ENCODE assay signal across 23 cellular contexts in the genomic region with DNA sequence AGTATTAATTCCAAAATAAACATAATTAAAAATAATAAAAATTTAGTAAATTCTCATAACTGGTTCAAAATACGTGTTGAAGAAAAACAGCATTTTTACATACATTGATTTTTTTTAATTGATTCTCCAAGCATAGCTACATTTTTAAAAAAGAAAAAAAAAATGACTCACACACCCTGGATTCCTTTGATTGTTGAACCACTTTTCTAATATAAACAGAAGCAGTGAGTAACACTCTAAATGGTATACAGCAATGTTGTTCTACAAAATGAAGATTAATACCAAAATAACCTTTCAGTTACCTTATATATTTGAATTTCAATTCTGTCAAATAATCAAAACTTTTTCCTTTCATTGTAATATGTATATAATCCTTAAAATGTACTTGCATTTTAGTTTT.
DNase-seq lines count a peak whose midpoint lies in the region; ATAC-seq, FAIRE-seq and TF ChIP-seq lines count a peak whose summit lies in the region.
"Had no signal": no experiment of that assay in that cellular context is flagged by ENCODE, and none has a peak within 500 bp of the region (broad histone marks: within the 10 kb centered on the region; RNA-seq: fewer than 3 reads in every experiment).

No MANE protein-coding gene starts in this region.

- peak; percentile 8 for DNase-seq in DMS53 treated with DMSO at 0.1 percent for 48 hours (lab: John Stamatoyannopoulos, UW; ENCODE audit: unreplicated experiment)
- peak; percentile 20 for DNase-seq in NCI-H226
- peak; percentile 25 for DNase-seq in kidney tubule cell (ENCODE audit: low spot score)
- DNase-seq in NK-92 (lab: John Stamatoyannopoulos, UW; ENCODE audit: unreplicated experiment): no peak
- no peak for DNase-seq in NCI-H146 treated with DMSO at 0.1 percent for 48 hours (lab: John Stamatoyannopoulos, UW; ENCODE audit: unreplicated experiment)
- no peak for DNase-seq in psoas muscle
- no peak for DNase-seq in colonic mucosa
- DNase-seq: activated CD4-positive, alpha-beta T cell treated with anti-CD3 and anti-CD28 coated beads for 1 hour; activated CD8-positive, alpha-beta memory T cell treated with anti-CD3 and anti-CD28 coated beads, Interleukin-2, amount 10 ng/mL, durations not matched to agents 7 days and 5 days; activated effector memory CD4-positive, alpha-beta T cell treated with Interleukin-2 at 50 U/mL for 16 hours; amniotic stem cell; DMS79 treated with DMSO at 0.1 percent for 48 hours; immature natural killer cell; NCI-H2107; NCI-H524 treated with DMSO at 0.1 percent for 48 hours; nephron progenitor cell; spleen; T-helper 9 cell; testis had no signal

- H3K27me3 ChIP-seq in psoas muscle (ENCODE audit: insufficient read depth in 3 of 3, low read length in 2 of 3) (no peaks in the 10 kb centered on the region), colonic mucosa (no peaks in the 10 kb centered on the region)
- H3K27me3 ChIP-seq: spleen, testis had no signal

- H3K27ac ChIP-seq in psoas muscle (no peak overlapping the region), colonic mucosa (no peak overlapping the region)
- H3K27ac ChIP-seq: epithelial cell of prostate, prostate gland, spleen, testis had no signal

- intact Hi-C loops in psoas muscle (cut with DNase I): no loop called here
- intact Hi-C loops in colonic mucosa (cut with DNase I): no loop called here

- H3K9ac ChIP-seq in colonic mucosa (ENCODE audit: low read depth in 2 of 2, low read length in 2 of 2): no peak overlapping the region

- peak; percentile 84 for FAIRE-seq in colon (lab: Jason Lieb, UNC)
- FAIRE-seq: GM19239 had no signal

- H3K9me3 ChIP-seq in psoas muscle (no peaks in the 10 kb centered on the region), colonic mucosa (no peaks in the 10 kb centered on the region)
- H3K9me3 ChIP-seq: prostate gland, spleen, testis had no signal

- TF ChIP-seq CTCF in psoas muscle (IDR thresholded peaks at IDR 0.05): no peak
- no peak for TF ChIP-seq CTCF in colonic mucosa (IDR thresholded peaks at IDR 0.05)

- H3K4me1 ChIP-seq in psoas muscle (no peaks in the 10 kb centered on the region), colonic mucosa (no peaks in the 10 kb centered on the region)
- H3K4me1 ChIP-seq: prostate gland, spleen, testis had no signal

- no peak for ATAC-seq in psoas muscle
- ATAC-seq: activated CD8-positive, alpha-beta memory T cell treated with anti-CD3 and anti-CD28 coated beads, Interleukin-2, amount 10 ng/mL, durations not matched to agents 7 days and 5 days had no signal

- no peak overlapping the region for H3K4me3 ChIP-seq in psoas muscle
- H3K4me3 ChIP-seq in colonic mucosa: no peak overlapping the region
- H3K4me3 ChIP-seq: prostate gland, spleen, testis had no signal

- H3K36me3 ChIP-seq in psoas muscle (ENCODE audit: insufficient read depth in 1 of 2, low read depth in 1 of 2) (no peaks in the 10 kb centered on the region), colonic mucosa (no peaks in the 10 kb centered on the region)
- H3K36me3 ChIP-seq: prostate gland, spleen had no signal

- 90 to 96% (median 94%) methylated on average over 1 of the region's 1 CpG for WGBS in psoas muscle, 3 donors

Comparison
In these comparisons a context has a peak if more than half of its experiments do, and no peak if none do; other contexts are left out.
1. DNase-seq: peak in DMS53 treated with DMSO at 0.1 percent for 48 hours (single experiment), NCI-H226 (single experiment) and kidney tubule cell (single experiment); none in NK-92 (single experiment), NCI-H146 treated with DMSO at 0.1 percent for 48 hours (single experiment), psoas muscle (0 of 2) and colonic mucosa (single experiment).